Comparison of ENCODE assay signal across 9 cellular contexts in the genomic region with DNA sequence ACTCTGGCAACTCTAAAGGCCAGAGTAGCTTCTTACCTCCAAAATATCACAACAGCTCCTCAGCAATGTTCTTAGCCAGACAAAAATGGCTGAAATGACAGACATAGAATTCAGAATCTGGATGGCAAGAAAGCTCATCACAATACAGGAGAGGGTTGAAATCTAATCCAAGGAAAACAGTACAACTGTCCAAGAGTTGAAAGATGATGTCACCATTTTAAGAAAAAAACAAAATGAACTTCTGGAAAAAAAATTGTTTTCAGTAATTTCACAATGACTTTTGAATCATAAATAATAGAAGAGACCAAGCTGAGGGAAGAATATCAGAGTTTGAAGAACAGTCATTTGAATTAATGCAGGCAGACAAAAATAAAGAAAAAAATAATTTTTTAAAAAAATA.
"Had no signal": no experiment of that assay in that cellular context is flagged by ENCODE, and none has a peak within 500 bp of the region (broad histone marks: within the 10 kb centered on the region; RNA-seq: fewer than 3 reads in every experiment).

No MANE protein-coding gene starts in this region.

- H3K4me1 ChIP-seq: HAP-1 had no signal

- H3K4me2 ChIP-seq: GM23338, KMS-11 had no signal

- ATAC-seq: GM23338, HCT116 had no signal

- H3K4me1 Mint-ChIP-seq: GM23338, IgD-negative memory B cell had no signal

- H3K36me3 Mint-ChIP-seq: IgD-negative memory B cell had no signal

- H3K9me3 ChIP-seq: HAP-1 had no signal

- DNase-seq: H7, Karpas-422, KBM-7 had no signal

- H3K4me3 ChIP-seq: GM23338, HAP-1 had no signal

- H3K36me3 ChIP-seq: HAP-1 had no signal

- H3K27ac Mint-ChIP-seq: IgD-negative memory B cell had no signal

- H3K9ac ChIP-seq: KMS-11 had no signal

- H3K4me3 Mint-ChIP-seq: GM23338, IgD-negative memory B cell had no signal

- H2AFZ ChIP-seq: GM23338 had no signal

- H3K27ac ChIP-seq: KMS-11 had no signal

- H3K9me3 Mint-ChIP-seq: GM23338 had no signal

- H3K27me3 Mint-ChIP-seq: IgD-negative memory B cell had no signal

- FAIRE-seq: HTR-8/SVneo had no signal
